Comparison of ENCODE assay signal across 19 cellular contexts in genomic region chr1:18279713-18280074, GRCh38.
"Had no signal": no experiment of that assay in that cellular context is flagged by ENCODE, and none has a peak within 500 bp of the region (broad histone marks: within the 10 kb centered on the region; RNA-seq: fewer than 3 reads in every experiment).

No MANE protein-coding gene starts in this region.

- H3K4me3 Mint-ChIP-seq: activated B cell treated with CpG ODN at 0.5 μM for 24 hours; activated CD8-positive, alpha-beta T cell treated with anti-CD3 and anti-CD28 coated beads, Interleukin-2, amount 10 ng/mL, durations not matched to agents 7 days and 5 days; naive thymus-derived CD4-positive, alpha-beta T cell had no signal

- H3K4me3 ChIP-seq: cardiac muscle cell, colonic mucosa, esophagus muscularis mucosa, hepatocyte, pancreas, stomach, thoracic aorta had no signal

- H3K36me3 ChIP-seq: cardiac muscle cell, colonic mucosa, esophagus muscularis mucosa, pancreas, stomach, thoracic aorta had no signal

- H3K4me1 ChIP-seq: colonic mucosa, esophagus muscularis mucosa, pancreas, stomach had no signal

- H3K27ac Mint-ChIP-seq: activated B cell treated with CpG ODN at 0.5 μM for 24 hours; activated CD8-positive, alpha-beta T cell treated with anti-CD3 and anti-CD28 coated beads, Interleukin-2, amount 10 ng/mL, durations not matched to agents 7 days and 5 days; activated naive CD4-positive, alpha-beta T cell treated with anti-CD3 and anti-CD28 coated beads, Interleukin-2, amount 50 U/mL, for 72 hours; naive thymus-derived CD4-positive, alpha-beta T cell had no signal

- H3K27me3 ChIP-seq: colonic mucosa had no signal

- H3K9me3 Mint-ChIP-seq: activated B cell treated with CpG ODN at 0.5 μM for 24 hours; activated naive CD4-positive, alpha-beta T cell treated with anti-CD3 and anti-CD28 coated beads, Interleukin-2, amount 50 U/mL, for 72 hours had no signal

- H3K36me3 Mint-ChIP-seq: activated naive CD4-positive, alpha-beta T cell treated with anti-CD3 and anti-CD28 coated beads, Interleukin-2, amount 50 U/mL, for 72 hours; naive thymus-derived CD4-positive, alpha-beta T cell had no signal

- DNase-seq: activated B cell treated with CpG ODN at 0.5 μM for 24 hours; activated CD4-positive, alpha-beta T cell treated with anti-CD3 and anti-CD28 coated beads for 48 hours; activated CD8-positive, alpha-beta memory T cell treated with anti-CD3 and anti-CD28 coated beads, Interleukin-2, amount 50 U/mL, for 4 hours; activated CD8-positive, alpha-beta T cell treated with anti-CD3 and anti-CD28 coated beads, Interleukin-2, amount 10 ng/mL, durations not matched to agents 7 days and 5 days; activated effector memory CD4-positive, alpha-beta T cell treated with anti-CD3 and anti-CD28 coated beads, Interleukin-2, amount 50 U/mL, for 16 hours; activated T-cell treated with anti-CD3 and anti-CD28 coated beads, Interleukin-2, amount 50 U/mL, for 48 hours; colonic mucosa; islet precursor cell; naive thymus-derived CD4-positive, alpha-beta T cell; pancreas; stimulated activated CD4-positive, alpha-beta T cell treated with anti-CD3 and anti-CD28 coated beads, Interleukin-12 subunit alpha, Interleukin-12 subunit beta, amount 100 ng/mL, for 4 hours; stimulated activated CD4-positive, alpha-beta T cell treated with anti-CD3 and anti-CD28 coated beads, Interleukin-2, amount 100 ng/mL, for 24 hours; stomach had no signal

- H3K27ac ChIP-seq: cardiac muscle cell, colonic mucosa, esophagus muscularis mucosa, hepatocyte, pancreas, stomach, thoracic aorta had no signal

- H3K4me1 Mint-ChIP-seq: activated B cell treated with CpG ODN at 0.5 μM for 24 hours had no signal

- H3K9me3 ChIP-seq: colonic mucosa, esophagus muscularis mucosa, pancreas, stomach, thoracic aorta had no signal

- ATAC-seq: activated CD8-positive, alpha-beta T cell treated with anti-CD3 and anti-CD28 coated beads, Interleukin-2, amount 10 ng/mL, durations not matched to agents 7 days and 5 days; activated naive CD4-positive, alpha-beta T cell treated with anti-CD3 and anti-CD28 coated beads, Interleukin-2, amount 50 U/mL, for 72 hours; left lobe of liver; naive thymus-derived CD4-positive, alpha-beta T cell had no signal
